In genomic region chr14:85535916-85536834, GRCh38 we compare ENCODE assay signal across 8 cellular contexts. TPM values are rescaled to one million over a fixed set of nuclear protein-coding genes. Genes with fewer than 3 reads are reported as not detected.
DNase-seq lines count a peak whose midpoint lies in the region; ATAC-seq and TF ChIP-seq lines count a peak whose summit lies in the region.

No MANE protein-coding gene starts in this region.

- peak overlapping the region; percentile 20 for H3K27ac ChIP-seq in RWPE2 (ENCODE audit: poor library complexity, severe bottlenecking)
- H3K27ac ChIP-seq in stomach = peak overlapping the region in 2 of 5 donors; percentile 42 to 71

- DNase-seq in HEK293T (ENCODE audit: extremely low spot score) = no peak
- no peak for DNase-seq in RWPE2 (ENCODE audit: low spot score)
- peak; percentile 35 for DNase-seq in globus pallidus (ENCODE audit: low spot score)
- no peak for DNase-seq in stomach
- DNase-seq in NCI-H2196 treated with DMSO at 0.1 percent for 48 hours (lab: John Stamatoyannopoulos, UW; ENCODE audit: unreplicated experiment) = no peak
- no peak for DNase-seq in NK-92 treated with Interleukin-12 subunit alpha and Interleukin-12 subunit beta, amount 100 ng/mL, for 24 hours (lab: John Stamatoyannopoulos, UW)

- TF ChIP-seq CTCF in RWPE2 (IDR thresholded peaks at IDR 0.05; ENCODE audit: poor library complexity, severe bottlenecking) = peak; percentile 92
- peak in 2 of 7 experiments; percentile 36 to 45 for TF ChIP-seq CTCF in stomach (IDR thresholded peaks at IDR 0.05)

- H3K4me3 ChIP-seq in RWPE2 (ENCODE audit: severe bottlenecking) (no peak overlapping the region), skeletal muscle satellite cell (ENCODE audit: low read length) (peak overlapping the region; percentile 28), stomach (peak overlapping the region in 1 of 4 donors; percentile 71)

- peak overlapping the region; percentile 35 for H3K9ac ChIP-seq in skeletal muscle satellite cell (ENCODE audit: low read depth, low read length)

- POLR2A ChIA-PET in HEK293T (lab: Yijun Ruan, JAX) = no interaction called here

- CTCF ChIA-PET in HEK293T (lab: Yijun Ruan, JAX) = interaction anchor here (0.6 to 1.0 kb wide), 2 partner anchors 34 to 76 kb away, joined by 3 to 4 read pairs; no protein-coding TSS in a partner anchor

- H3K9me3 ChIP-seq in RWPE2 (ENCODE audit: severe bottlenecking) (no peaks in the 10 kb centered on the region), skeletal muscle satellite cell (replicated peaks; ENCODE audit: low read length) (no peaks in the 10 kb centered on the region), stomach (no peaks in the 10 kb centered on the region)

- H3K4me1 ChIP-seq in RWPE2 (ENCODE audit: insufficient read depth, poor library complexity, severe bottlenecking) (peaks cover 19% of the 10 kb centered on the region), skeletal muscle satellite cell (ENCODE audit: control insufficient read depth, insufficient read depth, low read length) (peaks cover 17% of the 10 kb centered on the region), stomach (peaks cover 13 to 32% (median 30%) of the 10 kb centered on the region in 4 donors)

- no peak for TF ChIP-seq EP300 in stomach (IDR thresholded peaks at IDR 0.05)

- no peak for TF ChIP-seq POLR2A in stomach (IDR thresholded peaks at IDR 0.05)

- ATAC-seq in RWPE2 (ENCODE audit: low read depth) (no peak), GM21447 (IDR thresholded peaks at IDR 0.05; ENCODE audit: unreplicated experiment) (no peak)

- WGBS in stomach, 5 donors = 21 to 29% (median 26%) methylated on average over 8 of the region's 8 CpGs

- peaks cover 5% of the 10 kb centered on the region for H3K36me3 ChIP-seq in RWPE2 (ENCODE audit: low read depth)
- no peaks in the 10 kb centered on the region for H3K36me3 ChIP-seq in skeletal muscle satellite cell (ENCODE audit: insufficient read depth, low read length)
- no peaks in the 10 kb centered on the region for H3K36me3 ChIP-seq in stomach

- peak overlapping the region; percentile 98 for H3K4me2 ChIP-seq in skeletal muscle satellite cell (ENCODE audit: low read length)

- intact Hi-C loops in stomach (cut with DNase I; ENCODE audit: low total_unique reads) = no loop called here

- H3K27me3 ChIP-seq in RWPE2 (ENCODE audit: insufficient read depth, poor library complexity, severe bottlenecking) (no peaks in the 10 kb centered on the region), skeletal muscle satellite cell (ENCODE audit: control insufficient read depth, insufficient read depth, low read length) (no peaks in the 10 kb centered on the region), stomach (peaks cover 7 to 45% (median 35%) of the 10 kb centered on the region in 3 donors)

TF ChIP-seq in HEK293T, 16 proteins besides CTCF, POLR2A, EP300 and RAD21:
- TF ChIP-seq FOXK2 (IDR thresholded peaks at IDR 0.05) (no peak), HDGF (IDR thresholded peaks at IDR 0.05; ENCODE audit: borderline replicate concordance) (no peak), ARNT (IDR thresholded peaks at IDR 0.05) (no peak), NFRKB (IDR thresholded peaks at IDR 0.05) (no peak), LEF1 (IDR thresholded peaks at IDR 0.05; ENCODE audit: borderline replicate concordance) (no peak), CTBP1 (IDR thresholded peaks at IDR 0.05; ENCODE audit: borderline replicate concordance) (no peak), ZNF384 (IDR thresholded peaks at IDR 0.05) (peak; percentile 44; the same call in 1 of the 2 replicates)
- TF ChIP-seq, protein P1, sequence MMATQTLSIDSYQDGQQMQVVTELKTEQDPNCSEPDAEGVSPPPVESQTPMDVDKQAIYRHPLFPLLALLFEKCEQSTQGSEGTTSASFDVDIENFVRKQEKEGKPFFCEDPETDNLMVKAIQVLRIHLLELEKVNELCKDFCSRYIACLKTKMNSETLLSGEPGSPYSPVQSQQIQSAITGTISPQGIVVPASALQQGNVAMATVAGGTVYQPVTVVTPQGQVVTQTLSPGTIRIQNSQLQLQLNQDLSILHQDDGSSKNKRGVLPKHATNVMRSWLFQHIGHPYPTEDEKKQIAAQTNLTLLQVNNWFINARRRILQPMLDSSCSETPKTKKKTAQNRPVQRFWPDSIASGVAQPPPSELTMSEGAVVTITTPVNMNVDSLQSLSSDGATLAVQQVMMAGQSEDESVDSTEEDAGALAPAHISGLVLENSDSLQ (IDR thresholded peaks at IDR 0.05) = no peak
TF ChIP-seq in HEK293T: peak in this region for 1.

RNA-seq across cellular contexts. Expression of gene FLRT2, which starts 6.2 kb away (rescaled TPM):
- 10.7 and 29.7 TPM in 2 replicates for total RNA-seq in skeletal muscle satellite cell (2012; rRNA removed)
- 10 to 100 TPM in 1 of 5 donors, 1 to 10 TPM in 1, under 1 TPM in 3; 0.45 to 34.1 (median 0.87) TPM for total RNA-seq in stomach
- 1 to 10 TPM in 2 of 3 donors, under 1 TPM in 1; 0.68 to 1.8 (median 1.5) TPM for polyA plus RNA-seq in stomach
